Comparison of ENCODE assay signal across 17 cellular contexts in the genomic region with DNA sequence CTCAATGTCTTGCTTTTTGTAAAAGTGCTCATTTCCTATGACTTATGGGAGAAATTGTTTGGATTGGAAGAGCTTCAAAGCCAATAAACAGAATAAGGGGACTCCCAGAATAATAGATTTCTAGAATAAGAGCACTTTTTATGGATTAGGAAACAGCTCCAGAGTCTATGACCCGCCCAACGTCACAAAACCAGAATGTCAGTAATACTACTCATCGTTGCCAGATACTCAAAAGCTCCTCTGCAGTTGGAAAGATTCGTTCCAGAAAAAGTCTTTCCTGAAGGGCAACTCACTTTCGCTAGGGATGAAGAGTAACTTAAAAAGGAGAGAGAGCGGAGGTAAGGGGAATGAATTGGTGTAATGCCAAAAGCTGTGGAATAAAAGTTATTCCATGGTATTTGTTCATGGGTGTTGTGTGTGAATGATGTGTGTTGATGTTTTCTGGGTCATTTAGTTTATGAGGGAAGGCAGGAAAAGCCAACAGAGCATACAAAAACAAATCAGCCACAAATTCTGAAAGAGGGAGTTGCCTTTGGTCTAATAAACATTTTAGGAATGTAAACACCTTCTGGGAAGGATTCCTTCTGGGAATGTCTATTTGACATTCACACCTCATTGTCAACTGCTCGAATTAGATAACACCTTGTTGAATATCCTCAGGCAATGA.
DNase-seq lines count a peak whose midpoint lies in the region; ATAC-seq, FAIRE-seq and TF ChIP-seq lines count a peak whose summit lies in the region.
"Had no signal": no experiment of that assay in that cellular context is flagged by ENCODE, and none has a peak within 500 bp of the region (broad histone marks: within the 10 kb centered on the region; RNA-seq: fewer than 3 reads in every experiment).

No MANE protein-coding gene starts in this region.

- H3K4me1 Mint-ChIP-seq in Caco-2 (ENCODE audit: low read depth, unreplicated experiment): peaks cover 13% of the 10 kb centered on the region
- peaks cover 49 to 69% of the 10 kb centered on the region in 2 donors for H3K4me1 Mint-ChIP-seq in natural killer cell treated with Interleukin-12 subunit alpha and Interleukin-12 subunit beta and Interleukin-15 and Interleukin-18, amount 100 ng/mL, for 72 hours (ENCODE audit: low read depth in 2 of 2)

- no peaks in the 10 kb centered on the region for H3F3A ChIP-seq in PC-3 (ENCODE audit: low read length, unreplicated experiment)

- no peaks in the 10 kb centered on the region for H3K9me3 Mint-ChIP-seq in Caco-2 (ENCODE audit: unreplicated experiment)
- H3K9me3 Mint-ChIP-seq in natural killer cell treated with Interleukin-12 subunit alpha and Interleukin-12 subunit beta and Interleukin-15 and Interleukin-18, amount 100 ng/mL, for 72 hours: no peaks in the 10 kb centered on the region
- H3K9me3 Mint-ChIP-seq: stimulated activated naive CD8-positive, alpha-beta T cell treated with anti-CD3 and anti-CD28 coated beads, Interleukin-15, Interleukin-2, amounts not matched to agents 100 ng/mL and 50 ng/mL, for 24 hours had no signal

- H2AFZ ChIP-seq in PC-3 (ENCODE audit: low read length) (no peak overlapping the region), HepG2 (ENCODE audit: low read length) (no peak overlapping the region)

- TF ChIP-seq EP300 in HepG2 (IDR thresholded peaks at IDR 0.05; ENCODE audit: low read depth in 2 of 2, low read length in 2 of 2) (no peak), HepG2 (CRISPR knock-in tag; IDR thresholded peaks at IDR 0.05; ENCODE audit: borderline replicate concordance) (no peak)

- TF ChIP-seq CTCF in Caco-2 (IDR thresholded peaks at IDR 0.05; ENCODE audit: insufficient read depth in 1 of 2, low read depth in 1 of 2, low read length in 1 of 2, severe bottlenecking in 1 of 2, unreplicated experiment in 1 of 2) (no peak), PC-3 (conservative IDR thresholded peaks at IDR 0.05; ENCODE audit: low read depth, low read length) (no peak), esophagus squamous epithelium (IDR thresholded peaks at IDR 0.05) (no peak), colonic mucosa (IDR thresholded peaks at IDR 0.05) (no peak), HepG2 (CRISPR knock-in tag; IDR thresholded peaks at IDR 0.05) (no peak)

- DNase-seq in Caco-2 (no peak), PC-3 (peak; percentile 4), esophagus squamous epithelium (lab: John Stamatoyannopoulos, UW) (no peak), NCI-H1436 (lab: John Stamatoyannopoulos, UW) (no peak), colonic mucosa (no peak), HepG2 (ENCODE audit: low spot score) (no peak), HT-29 (ENCODE audit: low spot score) (no peak)
- no peak for DNase-seq in natural killer cell treated with Interleukin-12 subunit alpha and Interleukin-12 subunit beta and Interleukin-15 and Interleukin-18, amount 100 ng/mL, for 72 hours (ENCODE audit: low spot score)
- DNase-seq: activated naive CD4-positive, alpha-beta T cell treated with Interleukin-2 at 50 U/mL for 16 hours; AML-193; DMS 273 treated with DMSO at 0.1 percent for 48 hours; heart right ventricle; T-helper 9 cell had no signal

- in situ Hi-C loops in HepG2 (cut with HindIII; ENCODE audit: extremely low pct_ligation_motif_present, low pct_unique_long_range_greater_than_20kb): no loop called here

- H3K36me3 ChIP-seq in Caco-2 (ENCODE audit: control insufficient read depth, insufficient read depth, low read length) (no peaks in the 10 kb centered on the region), PC-3 (ENCODE audit: low read depth, low read length) (no peaks in the 10 kb centered on the region), esophagus squamous epithelium (no peaks in the 10 kb centered on the region), colonic mucosa (no peaks in the 10 kb centered on the region), HepG2 (replicated peaks in 1 of 2; ENCODE audit: control insufficient read depth in 1 of 2, insufficient read depth in 2 of 2, low read length in 2 of 2) (no peaks in the 10 kb centered on the region)
- H3K36me3 ChIP-seq: cardiac muscle cell, heart right ventricle had no signal

- WGBS in esophagus squamous epithelium, 2 donors: 24 to 25% methylated on average over 7 of the region's 7 CpGs
- 20% methylated on average over 7 of the region's 7 CpGs for WGBS in HepG2 (ENCODE audit: low lambda C conversion rate)

- H3K79me2 ChIP-seq in PC-3 (ENCODE audit: low read length) (no peaks in the 10 kb centered on the region), HepG2 (ENCODE audit: insufficient read depth, low read length) (no peaks in the 10 kb centered on the region)

- H3K4me2 ChIP-seq in PC-3 (ENCODE audit: low read length): no peak overlapping the region
- no peak overlapping the region for H3K4me2 ChIP-seq in HepG2 (ENCODE audit: low read depth, low read length)

- H4K20me1 ChIP-seq in PC-3 (ENCODE audit: low read length): no peaks in the 10 kb centered on the region
- H4K20me1 ChIP-seq in HepG2 (ENCODE audit: insufficient read depth, low read length): no peaks in the 10 kb centered on the region

- no peak for FAIRE-seq in HepG2 (lab: Jason Lieb, UNC)
- FAIRE-seq: keratinocyte had no signal

- H3K4me1 ChIP-seq in Caco-2: peaks cover 19% of the 10 kb centered on the region
- no peaks in the 10 kb centered on the region for H3K4me1 ChIP-seq in PC-3 (ENCODE audit: insufficient read depth, low read length)
- peaks cover 2 to 47% (median 29%) of the 10 kb centered on the region in 3 donors for H3K4me1 ChIP-seq in esophagus squamous epithelium
- H3K4me1 ChIP-seq in colonic mucosa: no peaks in the 10 kb centered on the region
- peaks cover 7% of the 10 kb centered on the region; the same call in 1 of the 2 replicates for H3K4me1 ChIP-seq in HepG2 (ENCODE audit: insufficient read depth, low read length)

- CTCF ChIA-PET in Caco-2 (lab: Charles Lee) (interaction anchor here (0.7 kb wide), 1 partner anchor 23 kb away, joined by 3 read pairs; no protein-coding TSS in a partner anchor), PC-3 (lab: Charles Lee) (no interaction called here), HepG2 (lab: Yijun Ruan, JAX; ENCODE audit: low intra/inter-chr PET ratio, low total read pairs) (no interaction called here)

- intact Hi-C loops in Caco-2 (cut with micrococcal nuclease; ENCODE audit: unreplicated experiment): loop anchor here (2.0 kb wide), 1 partner anchor 62 kb away; no protein-coding TSS in a partner anchor
- intact Hi-C loops in PC-3 (cut with micrococcal nuclease): no loop called here
- intact Hi-C loops in esophagus squamous epithelium (cut with DNase I): no loop called here
- intact Hi-C loops in colonic mucosa (cut with DNase I): no loop called here
- intact Hi-C loops in HepG2 (cut with micrococcal nuclease; ENCODE audit: unreplicated experiment): no loop called here

- POLR2A ChIA-PET in Caco-2 (lab: Charles Lee): no interaction called here
- POLR2A ChIA-PET in PC-3 (lab: Charles Lee; ENCODE audit: unreplicated experiment): no interaction called here
- POLR2A ChIA-PET in HepG2 (lab: Yijun Ruan, JAX): no interaction called here

- H3K4me3 Mint-ChIP-seq in Caco-2 (ENCODE audit: unreplicated experiment): peak overlapping the region; percentile 9
- H3K4me3 Mint-ChIP-seq in natural killer cell treated with Interleukin-12 subunit alpha and Interleukin-12 subunit beta and Interleukin-15 and Interleukin-18, amount 100 ng/mL, for 72 hours: no peak overlapping the region
- H3K4me3 Mint-ChIP-seq: stimulated activated naive CD8-positive, alpha-beta T cell treated with anti-CD3 and anti-CD28 coated beads, Interleukin-15, Interleukin-2, amounts not matched to agents 100 ng/mL and 50 ng/mL, for 24 hours had no signal

- H3K9me2 ChIP-seq in PC-3 (replicated peaks; ENCODE audit: low read length): no peaks in the 10 kb centered on the region

- H3K9me3 ChIP-seq in Caco-2 (no peaks in the 10 kb centered on the region), PC-3 (ENCODE audit: low read length) (no peaks in the 10 kb centered on the region), esophagus squamous epithelium (no peaks in the 10 kb centered on the region), colonic mucosa (no peaks in the 10 kb centered on the region), HepG2 (ENCODE audit: low read length) (no peaks in the 10 kb centered on the region)
- H3K9me3 ChIP-seq: heart right ventricle had no signal

- TF ChIP-seq RAD21 in HepG2 (CRISPR knock-in tag; IDR thresholded peaks at IDR 0.05): no peak

- no peak for TF ChIP-seq POLR2A in esophagus squamous epithelium (IDR thresholded peaks at IDR 0.05)
- no peak for TF ChIP-seq POLR2A in HepG2 (IDR thresholded peaks at IDR 0.05; ENCODE audit: insufficient read depth in 1 of 2, low read depth in 2 of 2, low read length in 2 of 2)

- H3K9ac ChIP-seq in PC-3 (ENCODE audit: low read length): no peak overlapping the region
- H3K9ac ChIP-seq in colonic mucosa (ENCODE audit: low read depth in 2 of 2, low read length in 2 of 2): no peak overlapping the region
- H3K9ac ChIP-seq in HepG2 (ENCODE audit: insufficient read depth, low read depth, low read length): no peak overlapping the region

- H3K4me3 ChIP-seq in Caco-2 (ENCODE audit: low read depth, low read length) (no peak overlapping the region), PC-3 (ENCODE audit: low read length) (no peak overlapping the region), esophagus squamous epithelium (no peak overlapping the region), colonic mucosa (no peak overlapping the region), HepG2 (replicated peaks in 1 of 3; ENCODE audit: insufficient read depth in 1 of 3, low read depth in 2 of 3, low read length in 3 of 3) (no peak overlapping the region)
- H3K4me3 ChIP-seq: cardiac muscle cell, heart right ventricle had no signal

- no peak overlapping the region for H3K27ac ChIP-seq in PC-3 (ENCODE audit: low read length)
- peak overlapping the region in 3 of 4 donors; percentile 31 to 50 (median 33) for H3K27ac ChIP-seq in esophagus squamous epithelium
- H3K27ac ChIP-seq in colonic mucosa: no peak overlapping the region
- H3K27ac ChIP-seq in HepG2 (ENCODE audit: extremely low read length, insufficient read depth, low read length): no peak overlapping the region
- H3K27ac ChIP-seq: cardiac muscle cell had no signal

- H3K27me3 ChIP-seq in Caco-2 (replicated peaks; ENCODE audit: control insufficient read depth, insufficient read depth, low read length) (no peaks in the 10 kb centered on the region), PC-3 (ENCODE audit: low read length) (peaks cover 69% of the 10 kb centered on the region), esophagus squamous epithelium (no peaks in the 10 kb centered on the region), colonic mucosa (no peaks in the 10 kb centered on the region), HepG2 (ENCODE audit: control insufficient read depth in 1 of 2, insufficient read depth in 2 of 2, low read length in 2 of 2) (no peaks in the 10 kb centered on the region)
- H3K27me3 ChIP-seq: cardiac muscle cell, heart right ventricle had no signal

- no peaks in the 10 kb centered on the region for H3K27me3 Mint-ChIP-seq in Caco-2 (ENCODE audit: insufficient read depth, unreplicated experiment)
- H3K27me3 Mint-ChIP-seq in natural killer cell treated with Interleukin-12 subunit alpha and Interleukin-12 subunit beta and Interleukin-15 and Interleukin-18, amount 100 ng/mL, for 72 hours: no peaks in the 10 kb centered on the region
- H3K27me3 Mint-ChIP-seq: stimulated activated naive CD8-positive, alpha-beta T cell treated with anti-CD3 and anti-CD28 coated beads, Interleukin-15, Interleukin-2, amounts not matched to agents 100 ng/mL and 50 ng/mL, for 24 hours had no signal

- no peaks in the 10 kb centered on the region for H3K36me3 Mint-ChIP-seq in Caco-2 (ENCODE audit: insufficient read depth, unreplicated experiment)
- H3K36me3 Mint-ChIP-seq in natural killer cell treated with Interleukin-12 subunit alpha and Interleukin-12 subunit beta and Interleukin-15 and Interleukin-18, amount 100 ng/mL, for 72 hours: no peaks in the 10 kb centered on the region

- ATAC-seq in PC-3 (no peak), HepG2 (no peak)
- ATAC-seq in natural killer cell treated with Interleukin-12 subunit alpha and Interleukin-12 subunit beta and Interleukin-15 and Interleukin-18, amount 100 ng/mL, for 72 hours: no peak
- ATAC-seq: Right ventricle myocardium inferior had no signal

- no peak overlapping the region for H3K27ac Mint-ChIP-seq in Caco-2 (ENCODE audit: unreplicated experiment)
- peak overlapping the region; percentile 29 to 85 for H3K27ac Mint-ChIP-seq in natural killer cell treated with Interleukin-12 subunit alpha and Interleukin-12 subunit beta and Interleukin-15 and Interleukin-18, amount 100 ng/mL, for 72 hours
- H3K27ac Mint-ChIP-seq: stimulated activated naive CD8-positive, alpha-beta T cell treated with anti-CD3 and anti-CD28 coated beads, Interleukin-15, Interleukin-2, amounts not matched to agents 100 ng/mL and 50 ng/mL, for 24 hours had no signal

- BruUV-seq in Caco-2 (replicated peaks; lab: Mats Ljungman, UMichigan): no TSS peak
- BruUV-seq in PC-3 (replicated peaks; lab: Mats Ljungman, UMichigan): no TSS peak
- BruUV-seq in HepG2 (replicated peaks; lab: Mats Ljungman, UMichigan): no TSS peak

Comparison
In these comparisons a context has a peak if more than half of its experiments do, and no peak if none do; other contexts are left out.
1. H3K27ac ChIP-seq: peak in esophagus squamous epithelium (3 of 4); none in PC-3 (single experiment), colonic mucosa (single experiment) and HepG2 (single experiment).